In the genomic region with DNA sequence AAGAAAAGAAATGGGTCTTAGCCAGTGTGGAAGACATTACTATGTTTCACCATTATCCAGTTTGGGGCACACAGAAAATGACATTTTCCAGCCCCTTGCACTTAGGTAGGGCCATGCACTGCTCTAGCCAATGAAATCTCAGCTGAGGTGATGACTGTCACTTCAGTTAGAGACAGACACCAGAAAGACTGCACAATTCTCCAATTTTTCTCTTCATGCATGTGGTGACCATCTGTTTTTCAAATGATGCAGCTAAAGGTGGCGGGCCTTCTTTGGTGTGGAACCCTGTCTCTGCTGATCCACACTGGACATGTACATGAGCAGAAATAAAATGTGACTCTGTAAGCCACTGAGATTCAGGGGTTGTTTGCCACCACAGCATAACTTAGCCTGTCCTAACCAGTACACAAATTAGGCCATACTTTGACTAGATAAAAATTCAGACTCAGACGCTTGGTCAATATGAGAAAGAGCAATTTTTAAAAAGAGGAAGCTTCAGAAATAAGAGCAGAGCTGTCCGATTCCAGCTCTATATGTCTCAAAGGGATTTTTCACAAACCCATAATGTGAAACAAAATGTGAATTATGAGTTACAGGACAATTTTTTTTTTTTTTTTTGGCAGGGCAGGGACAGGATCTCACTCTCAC, we compare ENCODE assay signal across 16 cellular contexts. TPM values are rescaled to one million over a fixed set of nuclear protein-coding genes. Genes with fewer than 3 reads are reported as not detected.
DNase-seq lines count a peak whose midpoint lies in the region; ATAC-seq and TF ChIP-seq lines count a peak whose summit lies in the region.
"Had no signal": no experiment of that assay in that cellular context is flagged by ENCODE, and none has a peak within 500 bp of the region (broad histone marks: within the 10 kb centered on the region; RNA-seq: fewer than 3 reads in every experiment).

No MANE protein-coding gene starts in this region.

- H3K36me3 Mint-ChIP-seq in T-helper 17 cell (ENCODE audit: low read depth) = peaks cover 6% of the 10 kb centered on the region
- peaks cover 3% of the 10 kb centered on the region for H3K36me3 Mint-ChIP-seq in activated CD4-positive, alpha-beta T cell treated with anti-CD3 and anti-CD28 coated beads for 36 hours (ENCODE audit: low read depth)

- no peaks in the 10 kb centered on the region for H3K9me3 Mint-ChIP-seq in activated CD4-positive, alpha-beta T cell treated with anti-CD3 and anti-CD28 coated beads for 36 hours (ENCODE audit: low read depth)

- no peaks in the 10 kb centered on the region for H3K79me2 ChIP-seq in OCI-LY1 (ENCODE audit: insufficient read depth, low read length)

- ATAC-seq in HG02938 (IDR thresholded peaks at IDR 0.05; ENCODE audit: unreplicated experiment) (peak; percentile 65), T-helper 17 cell (no peak), upper lobe of right lung (no peak)
- no peak for ATAC-seq in activated CD4-positive, alpha-beta T cell treated with anti-CD3 and anti-CD28 coated beads for 36 hours

- intact Hi-C loops in activated CD4-positive, alpha-beta T cell treated with anti-CD3 and anti-CD28 coated beads for 36 hours (cut with DNase I, micrococcal nuclease) = no loop called here
- intact Hi-C loops in upper lobe of right lung (cut with DNase I) = no loop called here

- H3K27me3 Mint-ChIP-seq in T-helper 17 cell = no peaks in the 10 kb centered on the region
- no peaks in the 10 kb centered on the region for H3K27me3 Mint-ChIP-seq in activated CD4-positive, alpha-beta T cell treated with anti-CD3 and anti-CD28 coated beads for 36 hours

- H3K27ac Mint-ChIP-seq in T-helper 17 cell = no peak overlapping the region
- H3K27ac Mint-ChIP-seq in activated CD4-positive, alpha-beta T cell treated with anti-CD3 and anti-CD28 coated beads for 36 hours = no peak overlapping the region

- H3K4me1 ChIP-seq in OCI-LY1 (ENCODE audit: insufficient read depth, low read length, severe bottlenecking) (peaks cover 24% of the 10 kb centered on the region), upper lobe of right lung (no peaks in the 10 kb centered on the region)
- H3K4me1 ChIP-seq: ascending aorta, suprapubic skin had no signal

- TF ChIP-seq CTCF in OCI-LY1 (IDR thresholded peaks at IDR 0.05; ENCODE audit: low read length) (no peak), upper lobe of right lung (IDR thresholded peaks at IDR 0.05) (no peak)

- peak overlapping the region; percentile 71 for H3K27ac ChIP-seq in OCI-LY1 (ENCODE audit: low read depth, low read length, poor library complexity, severe bottlenecking)
- H3K27ac ChIP-seq in upper lobe of right lung = no peak overlapping the region
- H3K27ac ChIP-seq: ascending aorta, suprapubic skin had no signal

- H3K4me2 ChIP-seq in OCI-LY1 (ENCODE audit: low read length) = peak overlapping the region; percentile 15; the same call in 1 of the 2 replicates

- no peaks in the 10 kb centered on the region for H3F3A ChIP-seq in OCI-LY1 (ENCODE audit: insufficient read depth, low read length)

- H4K20me1 ChIP-seq in OCI-LY1 (ENCODE audit: insufficient read depth, low read length) = no peaks in the 10 kb centered on the region

- no peaks in the 10 kb centered on the region for H3K27me3 ChIP-seq in OCI-LY1 (ENCODE audit: insufficient read depth, low read length)
- no peaks in the 10 kb centered on the region for H3K27me3 ChIP-seq in upper lobe of right lung
- H3K27me3 ChIP-seq: ascending aorta, suprapubic skin had no signal

- H3K4me3 ChIP-seq in OCI-LY1 (ENCODE audit: low read depth, low read length, poor library complexity, severe bottlenecking) (no peak overlapping the region), upper lobe of right lung (no peak overlapping the region)
- H3K4me3 ChIP-seq: ascending aorta, suprapubic skin had no signal

- no peak overlapping the region for H3K4me3 Mint-ChIP-seq in T-helper 17 cell
- no peak overlapping the region for H3K4me3 Mint-ChIP-seq in activated CD4-positive, alpha-beta T cell treated with anti-CD3 and anti-CD28 coated beads for 36 hours

- peak overlapping the region; percentile 81; the same call in 1 of the 2 replicates for H2AFZ ChIP-seq in OCI-LY1 (ENCODE audit: low read length)

- peak overlapping the region; percentile 5; the same call in 1 of the 2 replicates for H3K9ac ChIP-seq in OCI-LY1 (ENCODE audit: low read length)

- POLR2A ChIA-PET in activated CD4-positive, alpha-beta T cell treated with anti-CD3 and anti-CD28 coated beads for 36 hours (lab: Charles Lee) = interaction anchor here (0.7 kb wide), 1 partner anchor 249 kb away, joined by 4 read pairs; no protein-coding TSS in a partner anchor

- DNase-seq in SKM-1 treated with dmso at 0.1 percent for 144 hours (lab: John Stamatoyannopoulos, UW; ENCODE audit: unreplicated experiment) (peak; percentile 5), SKM-1 (lab: John Stamatoyannopoulos, UW; ENCODE audit: unreplicated experiment) (no peak), T-helper 17 cell (no peak), epidermal melanocyte (ENCODE audit: insufficient read length, low spot score) (no peak), upper lobe of right lung (no peak)
- no peak for DNase-seq in activated CD4-positive, alpha-beta T cell treated with anti-CD3 and anti-CD28 coated beads for 36 hours
- DNase-seq: activated CD4-positive, alpha-beta T cell treated with anti-CD3 and anti-CD28 coated beads for 48 hours; HCEC 1CT; Kasumi-1; midbrain; occipital lobe; SW 1271 had no signal

- CTCF ChIA-PET in activated CD4-positive, alpha-beta T cell treated with anti-CD3 and anti-CD28 coated beads for 36 hours (lab: Charles Lee) = interaction anchor here (0.6 kb wide), 1 partner anchor 29 kb away, joined by 4 read pairs; no protein-coding TSS in a partner anchor

- no peaks in the 10 kb centered on the region for H3K9me2 ChIP-seq in OCI-LY1 (ENCODE audit: low read depth, low read length)

- peaks cover 9% of the 10 kb centered on the region for H3K4me1 Mint-ChIP-seq in T-helper 17 cell
- H3K4me1 Mint-ChIP-seq in activated CD4-positive, alpha-beta T cell treated with anti-CD3 and anti-CD28 coated beads for 36 hours = no peaks in the 10 kb centered on the region

- no peaks in the 10 kb centered on the region for H3K36me3 ChIP-seq in OCI-LY1 (ENCODE audit: insufficient read depth, low read length)
- H3K36me3 ChIP-seq in upper lobe of right lung = no peaks in the 10 kb centered on the region
- H3K36me3 ChIP-seq: suprapubic skin had no signal

- H3K9me3 ChIP-seq in OCI-LY1 (ENCODE audit: low read length) (no peaks in the 10 kb centered on the region), T-helper 17 cell (ENCODE audit: control insufficient read depth, low read length, poor library complexity, severe bottlenecking) (no peaks in the 10 kb centered on the region), upper lobe of right lung (no peaks in the 10 kb centered on the region)
- H3K9me3 ChIP-seq: ascending aorta, suprapubic skin had no signal

RNA-seq across cellular contexts. Expression of a gene that starts 6.7 kb away (rescaled TPM):
- total RNA-seq in T-helper 17 cell = 1 to 10 TPM; 9.3 to 9.4 TPM
- 1 to 10 TPM; 2.8 to 2.9 TPM for total RNA-seq in activated CD4-positive, alpha-beta T cell treated with anti-CD3 and anti-CD28 coated beads for 36 hours
- total RNA-seq in upper lobe of right lung = 6.4 TPM

RNA-seq across cellular contexts. Expression of a gene that starts 7.2 kb away (rescaled TPM):
- total RNA-seq in T-helper 17 cell (10 to 100 TPM; 23.8 to 29.5 TPM), upper lobe of right lung (41.2 TPM)
- 100 to 1,000 TPM; 105 to 111 TPM for total RNA-seq in activated CD4-positive, alpha-beta T cell treated with anti-CD3 and anti-CD28 coated beads for 36 hours

RNA-seq across cellular contexts. Expression of a gene that starts 55.5 kb away (rescaled TPM):
- total RNA-seq in T-helper 17 cell (not detected), upper lobe of right lung (79.4 TPM)
- not detected for total RNA-seq in activated CD4-positive, alpha-beta T cell treated with anti-CD3 and anti-CD28 coated beads for 36 hours

Comparison
In these comparisons a context has a peak if more than half of its experiments do, and no peak if none do; other contexts are left out.
1. RNA of a gene that starts 55.5 kb away (total RNA-seq): 79.4 TPM in upper lobe of right lung (single experiment); not detected in T-helper 17 cell and not detected in activated CD4-positive, alpha-beta T cell treated with anti-CD3 and anti-CD28 coated beads for 36 hours; every median in the first group is over 10 times any median in the second.